In the genomic region with DNA sequence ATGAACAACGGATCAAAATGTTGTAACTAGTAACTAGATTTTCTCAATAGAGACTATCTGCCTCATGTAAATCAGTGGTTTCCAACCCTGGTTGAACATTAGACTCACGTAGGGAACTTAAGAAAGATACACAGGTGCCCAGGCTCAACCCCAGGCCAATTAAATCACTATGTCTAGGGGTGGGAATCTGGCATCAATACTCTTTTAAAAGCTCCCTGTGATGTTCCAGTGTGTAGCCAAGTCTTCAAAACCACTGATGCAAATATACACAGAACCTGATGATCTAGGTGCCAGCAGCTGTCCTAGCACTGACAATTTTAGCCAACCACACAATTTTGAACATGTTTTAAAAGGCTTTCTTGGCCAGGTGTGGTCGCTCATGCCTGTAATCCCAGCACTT, we compare ENCODE assay signal across 27 cellular contexts.
DNase-seq lines count a peak whose midpoint lies in the region; ATAC-seq and TF ChIP-seq lines count a peak whose summit lies in the region.
"Had no signal": no experiment of that assay in that cellular context is flagged by ENCODE, and none has a peak within 500 bp of the region (broad histone marks: within the 10 kb centered on the region; RNA-seq: fewer than 3 reads in every experiment).

No MANE protein-coding gene starts in this region.

- intact Hi-C loops in CD8-positive, alpha-beta T cell (cut with DNase I, micrococcal nuclease) = no loop called here
- intact Hi-C loops in activated naive CD4-positive, alpha-beta T cell treated with anti-CD3 and anti-CD28 coated beads for 36 hours (cut with micrococcal nuclease) = no loop called here

- H3K27ac Mint-ChIP-seq in CD8-positive, alpha-beta T cell = no peak overlapping the region
- H3K27ac Mint-ChIP-seq in activated naive CD4-positive, alpha-beta T cell treated with anti-CD3 and anti-CD28 coated beads for 36 hours = no peak overlapping the region
- H3K27ac Mint-ChIP-seq: activated B cell treated with CpG ODN at 0.5 μM for 24 hours; activated naive CD8-positive, alpha-beta T cell; IgD-negative memory B cell; stimulated activated naive CD8-positive, alpha-beta T cell treated with anti-CD3 and anti-CD28 coated beads, Interleukin-15, Interleukin-2, amounts not matched to agents 100 ng/mL and 50 ng/mL, for 24 hours had no signal

- no peaks in the 10 kb centered on the region for H3K4me1 ChIP-seq in CD8-positive, alpha-beta T cell (ENCODE audit: insufficient read depth, low read length)
- H3K4me1 ChIP-seq: tibial artery had no signal

- H3K27me3 ChIP-seq in CD8-positive, alpha-beta T cell (ENCODE audit: insufficient read depth, low read length) = no peaks in the 10 kb centered on the region
- H3K27me3 ChIP-seq: neutrophil, tibial artery had no signal

- H3K27ac ChIP-seq in CD8-positive, alpha-beta T cell (ENCODE audit: low read depth, low read length) = no peak overlapping the region
- H3K27ac ChIP-seq: epithelial cell of prostate, neutrophil, tibial artery had no signal

- no peaks in the 10 kb centered on the region for H3K4me1 Mint-ChIP-seq in CD8-positive, alpha-beta T cell (ENCODE audit: low read depth)
- no peaks in the 10 kb centered on the region for H3K4me1 Mint-ChIP-seq in activated naive CD4-positive, alpha-beta T cell treated with anti-CD3 and anti-CD28 coated beads for 36 hours (ENCODE audit: low read depth)
- H3K4me1 Mint-ChIP-seq: activated B cell treated with CpG ODN at 0.5 μM for 24 hours; central memory CD8-positive, alpha-beta T cell; IgD-negative memory B cell had no signal

- no peak for DNase-seq in NOMO-1 treated with DMSO at 0.1 percent for 48 hours (lab: John Stamatoyannopoulos, UW; ENCODE audit: unreplicated experiment)
- no peak for DNase-seq in CD8-positive, alpha-beta T cell
- DNase-seq in medulla oblongata (ENCODE audit: extremely low spot score) = no peak
- DNase-seq in activated naive CD4-positive, alpha-beta T cell treated with anti-CD3 and anti-CD28 coated beads for 36 hours = no peak
- DNase-seq: activated B cell treated with CpG ODN at 0.5 μM for 24 hours; DMS79 treated with DMSO at 0.1 percent for 48 hours; foreskin melanocyte; hippocampal formation; NCI-H146; NCI-H2171; NCI-H526 treated with DMSO at 0.1 percent for 48 hours; RPMI8226; small intestine; stimulated activated CD4-positive, alpha-beta T cell treated with anti-CD3 and anti-CD28 coated beads, Interleukin-2, amount 100 ng/mL, for 48 hours; T1000; tibial artery had no signal

- H3K36me3 Mint-ChIP-seq in CD8-positive, alpha-beta T cell = peaks cover 33% of the 10 kb centered on the region
- H3K36me3 Mint-ChIP-seq in activated naive CD4-positive, alpha-beta T cell treated with anti-CD3 and anti-CD28 coated beads for 36 hours (ENCODE audit: low read depth) = peaks cover 17% of the 10 kb centered on the region

- TF ChIP-seq CTCF in CD8-positive, alpha-beta T cell (IDR thresholded peaks at IDR 0.05) = no peak

- H3K9me3 ChIP-seq in CD8-positive, alpha-beta T cell (ENCODE audit: low read length) = no peaks in the 10 kb centered on the region
- H3K9me3 ChIP-seq: neutrophil, tibial artery had no signal

- POLR2A ChIA-PET in CD8-positive, alpha-beta T cell (lab: Charles Lee) = no interaction called here

- H3K4me3 ChIP-seq in CD8-positive, alpha-beta T cell (ENCODE audit: low read depth, low read length) = no peak overlapping the region
- H3K4me3 ChIP-seq: lung, tibial artery had no signal

- no peaks in the 10 kb centered on the region for H3K27me3 Mint-ChIP-seq in CD8-positive, alpha-beta T cell (ENCODE audit: low read depth)
- no peaks in the 10 kb centered on the region for H3K27me3 Mint-ChIP-seq in activated naive CD4-positive, alpha-beta T cell treated with anti-CD3 and anti-CD28 coated beads for 36 hours (ENCODE audit: low read depth)
- H3K27me3 Mint-ChIP-seq: activated B cell treated with CpG ODN at 0.5 μM for 24 hours; activated naive CD8-positive, alpha-beta T cell; central memory CD8-positive, alpha-beta T cell; IgD-negative memory B cell; stimulated activated naive CD8-positive, alpha-beta T cell treated with anti-CD3 and anti-CD28 coated beads, Interleukin-15, Interleukin-2, amounts not matched to agents 100 ng/mL and 50 ng/mL, for 24 hours had no signal

- no peak overlapping the region for H3K4me3 Mint-ChIP-seq in CD8-positive, alpha-beta T cell
- no peak overlapping the region for H3K4me3 Mint-ChIP-seq in activated naive CD4-positive, alpha-beta T cell treated with anti-CD3 and anti-CD28 coated beads for 36 hours
- H3K4me3 Mint-ChIP-seq: activated B cell treated with CpG ODN at 0.5 μM for 24 hours; activated naive CD8-positive, alpha-beta T cell; central memory CD8-positive, alpha-beta T cell; IgD-negative memory B cell; stimulated activated naive CD8-positive, alpha-beta T cell treated with anti-CD3 and anti-CD28 coated beads, Interleukin-15, Interleukin-2, amounts not matched to agents 100 ng/mL and 50 ng/mL, for 24 hours had no signal

- H3K9me3 Mint-ChIP-seq in CD8-positive, alpha-beta T cell = no peaks in the 10 kb centered on the region
- H3K9me3 Mint-ChIP-seq in activated naive CD4-positive, alpha-beta T cell treated with anti-CD3 and anti-CD28 coated beads for 36 hours = no peaks in the 10 kb centered on the region
- H3K9me3 Mint-ChIP-seq: central memory CD8-positive, alpha-beta T cell; IgD-negative memory B cell had no signal

- H3K36me3 ChIP-seq in CD8-positive, alpha-beta T cell (ENCODE audit: insufficient read depth, low read length) = no peaks in the 10 kb centered on the region
- H3K36me3 ChIP-seq: neutrophil, tibial artery had no signal

- CTCF ChIA-PET in CD8-positive, alpha-beta T cell (lab: Charles Lee) = interaction anchor here (0.8 kb wide), 1 partner anchor 9 kb away, joined by 3 read pairs; no protein-coding TSS in a partner anchor
- CTCF ChIA-PET in activated naive CD4-positive, alpha-beta T cell treated with anti-CD3 and anti-CD28 coated beads for 36 hours (lab: Charles Lee) = no interaction called here

- ATAC-seq in GM19397 (IDR thresholded peaks at IDR 0.05; ENCODE audit: unreplicated experiment) (peak; percentile 85), HG02759 (IDR thresholded peaks at IDR 0.05; ENCODE audit: unreplicated experiment) (peak; percentile 86), HG03378 (IDR thresholded peaks at IDR 0.05; ENCODE audit: unreplicated experiment) (peak; percentile 81)
- ATAC-seq in CD8-positive, alpha-beta T cell = no peak
- ATAC-seq: HCT116 had no signal
